Comparison of ENCODE assay signal across 14 cellular contexts in the genomic region with DNA sequence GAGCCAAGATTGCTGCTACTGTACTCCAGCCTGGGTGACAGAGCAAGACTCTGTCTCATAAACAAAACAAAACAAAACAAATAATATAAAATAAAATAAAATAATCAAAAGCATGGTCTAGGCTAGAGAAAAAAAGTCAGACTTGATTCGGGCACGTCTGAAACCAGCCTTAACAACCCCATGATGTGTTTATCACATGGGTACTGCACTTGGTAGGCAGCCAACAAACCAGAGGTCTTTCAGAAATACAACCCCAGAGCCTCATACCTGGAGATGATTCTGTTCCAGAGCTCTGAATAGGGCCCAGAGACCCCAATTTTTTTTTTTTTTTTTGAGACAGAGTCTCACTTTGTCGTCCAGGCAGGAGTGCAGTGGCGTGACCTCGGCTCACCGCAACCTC. TPM values are rescaled to one million over a fixed set of nuclear protein-coding genes. Genes with fewer than 3 reads are reported as not detected.
DNase-seq lines count a peak whose midpoint lies in the region; ATAC-seq, FAIRE-seq and TF ChIP-seq lines count a peak whose summit lies in the region.
"Had no signal": no experiment of that assay in that cellular context is flagged by ENCODE, and none has a peak within 500 bp of the region (broad histone marks: within the 10 kb centered on the region; RNA-seq: fewer than 3 reads in every experiment).

No MANE protein-coding gene starts in this region.

- 81% methylated on average over 6 of the region's 6 CpGs for WGBS in right cardiac atrium
- 82% methylated on average over 6 of the region's 6 CpGs for WGBS in upper lobe of left lung, 2 donors
- WGBS in aorta, 2 donors, result 66 to 70% methylated on average over 5 to 6 of the region's 6 CpGs
- 69 to 79% (median 76%) methylated on average over 6 of the region's 6 CpGs for WGBS in small intestine, 3 donors

- H3K27ac Mint-ChIP-seq in effector memory CD8-positive, alpha-beta T cell, result peak overlapping the region in 1 of 2 donors; percentile 83

- no peak overlapping the region for H3K4me3 Mint-ChIP-seq in effector memory CD8-positive, alpha-beta T cell

- H3K9me3 Mint-ChIP-seq in effector memory CD8-positive, alpha-beta T cell, result peaks cover 0 to 2% of the 10 kb centered on the region in 2 donors

- H3K9me3 ChIP-seq in left ventricle myocardium inferior (replicated peaks) (peaks cover 10% of the 10 kb centered on the region), right cardiac atrium (ENCODE audit: control insufficient read depth, low read length) (no peaks in the 10 kb centered on the region), upper lobe of left lung (no peaks in the 10 kb centered on the region), aorta (ENCODE audit: control insufficient read depth, low read length) (no peaks in the 10 kb centered on the region), small intestine (ENCODE audit: control insufficient read depth, low read depth) (no peaks in the 10 kb centered on the region)
- H3K9me3 ChIP-seq: HAP-1 had no signal

- H3K36me3 Mint-ChIP-seq in effector memory CD8-positive, alpha-beta T cell (ENCODE audit: insufficient read depth), result peaks cover 6% of the 10 kb centered on the region

- no peak for TF ChIP-seq POLR2A in upper lobe of left lung (IDR thresholded peaks at IDR 0.05)

- H3K27me3 ChIP-seq in left ventricle myocardium inferior (ENCODE audit: low read depth) (no peaks in the 10 kb centered on the region), right cardiac atrium (ENCODE audit: control insufficient read depth, insufficient read depth) (no peaks in the 10 kb centered on the region), upper lobe of left lung (no peaks in the 10 kb centered on the region), aorta (ENCODE audit: control insufficient read depth in 1 of 2, insufficient read depth in 2 of 2, low read length in 1 of 2) (no peaks in the 10 kb centered on the region), small intestine (ENCODE audit: control insufficient read depth in 2 of 2, insufficient read depth in 2 of 2, low read length in 2 of 2) (no peaks in the 10 kb centered on the region)

- DNase-seq in left ventricle myocardium inferior, result no peak
- no peak for DNase-seq in right cardiac atrium
- DNase-seq in M059J (ENCODE audit: low read depth), result peak; percentile 53
- no peak for DNase-seq in effector memory CD8-positive, alpha-beta T cell
- DNase-seq in upper lobe of left lung, result no peak
- DNase-seq in aorta, result no peak
- no peak for DNase-seq in small intestine
- DNase-seq: NCI-H1092 treated with DMSO at 0.1 percent for 48 hours, NCI-H2081, SIG-M5 had no signal

- H3K4me3 ChIP-seq in left ventricle myocardium inferior, result no peak overlapping the region
- H3K4me3 ChIP-seq in right cardiac atrium (ENCODE audit: low read length), result no peak overlapping the region
- no peak overlapping the region for H3K4me3 ChIP-seq in upper lobe of left lung
- no peak overlapping the region for H3K4me3 ChIP-seq in aorta (ENCODE audit: low read length in 2 of 2)
- H3K4me3 ChIP-seq in small intestine (ENCODE audit: low read depth in 1 of 2, low read length in 2 of 2), result no peak overlapping the region
- H3K4me3 ChIP-seq: A549, HAP-1 had no signal

- intact Hi-C loops in left ventricle myocardium inferior (cut with micrococcal nuclease), result no loop called here
- intact Hi-C loops in right cardiac atrium (cut with DNase I), result no loop called here
- intact Hi-C loops in aorta (cut with DNase I), result no loop called here

- peak overlapping the region; percentile 18 for H3K27ac ChIP-seq in left ventricle myocardium inferior (replicated peaks)
- no peak overlapping the region for H3K27ac ChIP-seq in right cardiac atrium (ENCODE audit: low read length)
- no peak overlapping the region for H3K27ac ChIP-seq in upper lobe of left lung
- H3K27ac ChIP-seq in aorta (ENCODE audit: low read depth in 1 of 2, low read length in 2 of 2), result no peak overlapping the region
- no peak overlapping the region for H3K27ac ChIP-seq in small intestine (ENCODE audit: low read depth in 1 of 2, low read length in 1 of 2)

- H3K27me3 Mint-ChIP-seq in effector memory CD8-positive, alpha-beta T cell, result no peaks in the 10 kb centered on the region

- no peak for ATAC-seq in right cardiac atrium
- ATAC-seq in effector memory CD8-positive, alpha-beta T cell (replicated peaks), result peak; percentile 30
- no peak for ATAC-seq in upper lobe of left lung (ENCODE audit: low FRiP score in 2 of 2)
- no peak for ATAC-seq in aorta (ENCODE audit: low FRiP score)
- ATAC-seq: A549 had no signal

- H3K36me3 ChIP-seq in left ventricle myocardium inferior (no peaks in the 10 kb centered on the region), upper lobe of left lung (no peaks in the 10 kb centered on the region), aorta (ENCODE audit: control insufficient read depth in 1 of 2, insufficient read depth in 2 of 2, low read length in 1 of 2) (no peaks in the 10 kb centered on the region), small intestine (ENCODE audit: control insufficient read depth in 2 of 2, insufficient read depth in 2 of 2, low read length in 2 of 2) (no peaks in the 10 kb centered on the region)
- H3K36me3 ChIP-seq: HAP-1 had no signal

- no peak for TF ChIP-seq CTCF in left ventricle myocardium inferior (IDR thresholded peaks at IDR 0.05; ENCODE audit: borderline replicate concordance)
- no peak for TF ChIP-seq CTCF in upper lobe of left lung (IDR thresholded peaks at IDR 0.05)

- no peak for FAIRE-seq in small intestine (lab: Jason Lieb, UNC)
- FAIRE-seq: A549, G401.6, RCC 7860 had no signal

- peaks cover 2 to 9% of the 10 kb centered on the region in 2 donors for H3K4me1 Mint-ChIP-seq in effector memory CD8-positive, alpha-beta T cell (ENCODE audit: low read depth in 2 of 2)

- H3K4me1 ChIP-seq in left ventricle myocardium inferior (no peaks in the 10 kb centered on the region), right cardiac atrium (ENCODE audit: control insufficient read depth, insufficient read depth, low read length) (no peaks in the 10 kb centered on the region), upper lobe of left lung (peaks cover 0 to 4% (median under 1%) of the 10 kb centered on the region in 4 donors), aorta (ENCODE audit: control insufficient read depth in 1 of 2, insufficient read depth in 2 of 2, low read length in 2 of 2) (no peaks in the 10 kb centered on the region), small intestine (ENCODE audit: control insufficient read depth in 2 of 2, insufficient read depth in 1 of 2, low read depth in 1 of 2, low read length in 1 of 2) (no peaks in the 10 kb centered on the region)

- TF ChIP-seq EP300 in upper lobe of left lung (IDR thresholded peaks at IDR 0.05), result no peak

RNA-seq across cellular contexts. Expression of a gene that starts 9.6 kb away (rescaled TPM):
- total RNA-seq in left ventricle myocardium inferior (52.3 TPM), right cardiac atrium (10 to 100 TPM; 39.7 to 50.9 (median 45.1) TPM), upper lobe of left lung (10 to 100 TPM; 37.3 to 62.9 (median 46.0) TPM), aorta (10 to 100 TPM; 65.4 to 67.5 TPM)
- polyA plus RNA-seq in right cardiac atrium (14.4 TPM), aorta (10 to 100 TPM; 14.0 to 19.2 TPM), small intestine (10 to 100 TPM; 11.6 to 18.1 (median 11.9) TPM)
- total RNA-seq in M059J (2014; rRNA removed; shearing (Covaris generic)), result 29.5 and 48.5 TPM in 2 replicates
